8 cellular contexts compared by ENCODE assay signal in the genomic region with DNA sequence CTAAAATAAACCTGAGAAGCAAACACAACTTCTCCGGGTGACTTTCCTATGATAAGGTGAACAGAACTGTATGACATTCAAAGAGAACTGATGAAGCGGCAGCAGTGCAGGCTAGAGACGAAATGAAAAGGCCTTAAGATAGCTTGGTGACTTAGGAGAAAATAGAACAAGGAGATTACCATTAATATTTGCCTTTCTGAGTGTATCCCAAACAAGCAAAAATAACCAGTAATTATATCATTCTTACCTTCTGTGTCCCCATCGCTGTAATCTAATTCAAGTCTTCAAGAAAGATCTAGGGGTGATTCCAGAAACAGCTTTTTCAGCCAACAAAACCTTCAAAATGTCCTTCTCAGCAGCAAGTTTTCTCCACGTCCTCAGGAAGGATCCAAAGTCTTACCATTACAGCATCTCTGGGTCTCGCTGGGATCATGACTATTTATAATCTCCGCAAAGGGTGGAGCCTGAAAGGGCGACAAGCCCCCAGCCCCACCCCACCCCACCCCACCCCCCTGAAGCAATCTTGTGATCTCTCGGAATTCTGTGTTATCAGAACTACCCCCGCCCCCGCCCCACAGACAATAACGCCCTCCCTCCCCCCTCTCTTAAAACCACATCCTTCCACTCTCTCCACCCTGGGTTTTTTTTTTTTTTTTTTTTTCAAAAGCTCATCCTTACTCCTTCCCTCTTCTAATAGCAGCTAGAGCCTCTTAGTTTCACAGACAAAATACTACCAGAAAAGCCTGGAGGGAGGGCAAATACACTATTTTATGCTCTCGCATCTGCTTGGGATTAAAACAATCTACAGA. TPM values are rescaled to one million over a fixed set of nuclear protein-coding genes. Genes with fewer than 3 reads are reported as not detected.
DNase-seq lines count a peak whose midpoint lies in the region; ATAC-seq and TF ChIP-seq lines count a peak whose summit lies in the region.

Gene SLC2A3, minus strand, starts transcription at position 415 of the 809 bp plus-strand sequence. Its CDS starts 153 bp downstream, at position 262.

- H3K4me3 ChIP-seq in BLaER1 treated with 17β-estradiol and CSF1 and Interleukin-3, amounts not matched to agents 10 nM and 100 nM: peak within 1 kb of the TSS; percentile 80 to 99 (median 96)
- peak within 1 kb of the TSS; percentile 82 for H3K4me3 ChIP-seq in ectodermal cell (ENCODE audit: insufficient read depth, low read depth, low read length)
- H3K4me3 ChIP-seq in lower leg skin (ENCODE audit: low read depth, poor library complexity, severe bottlenecking): peak within 1 kb of the TSS; percentile 13

- H3K4me1 Mint-ChIP-seq in activated CD4-positive, alpha-beta memory T cell treated with anti-CD3 and anti-CD28 coated beads, Interleukin-2, amount 10 ng/mL, durations not matched to agents 7 days and 5 days: peaks cover 20% of the 10 kb centered on the region

- ATAC-seq in GM21619 (IDR thresholded peaks at IDR 0.05; ENCODE audit: unreplicated experiment): peak; percentile 41

- POLR2A ChIA-PET in activated CD4-positive, alpha-beta memory T cell treated with anti-CD3 and anti-CD28 coated beads, Interleukin-2, amount 10 ng/mL, durations not matched to agents 7 days and 5 days (lab: Charles Lee): interaction anchor here (0.7 to 13.3 kb wide), 16 partner anchors 10 to 1063 kb away, joined by 3 to 819 read pairs (median 4); partner anchors contain the start of genes FOXJ2 and SPSB2

- H4K20me1 ChIP-seq in BLaER1 treated with 17β-estradiol and CSF1 and Interleukin-3, amounts not matched to agents 10 nM and 100 nM: peaks cover 47 to 50% (median 49%) of the 10 kb centered on the region in 11 experiments

- peaks cover 11% of the 10 kb centered on the region for H3K36me3 Mint-ChIP-seq in activated CD4-positive, alpha-beta memory T cell treated with anti-CD3 and anti-CD28 coated beads, Interleukin-2, amount 10 ng/mL, durations not matched to agents 7 days and 5 days (ENCODE audit: low read depth)

- WGBS in ectodermal cell, 2 experiments: 0 to 2% methylated on average over 10 to 11 of the region's 13 CpGs
- whole genome bisulfite sequencing in lower leg skin, 2 donors: 5 to 11% methylated on average over 12 to 13 of the region's 13 CpGs

- no peaks in the 10 kb centered on the region for H3K27me3 ChIP-seq in BLaER1 treated with 17β-estradiol and CSF1 and Interleukin-3, amounts not matched to agents 10 nM and 100 nM
- H3K27me3 ChIP-seq in ectodermal cell (ENCODE audit: control insufficient read depth, insufficient read depth, low read length, poor library complexity, severe bottlenecking): no peaks in the 10 kb centered on the region

- H3K4me2 ChIP-seq in BLaER1 treated with 17β-estradiol and CSF1 and Interleukin-3, amounts not matched to agents 10 nM and 100 nM: peak within 1 kb of the TSS; percentile 77 to 93 (median 89)

- peaks cover 0 to 10% (median 0%) of the 10 kb centered on the region in 11 experiments; a peak in 3 of 22 replicates for H3K9me3 ChIP-seq in BLaER1 treated with 17β-estradiol and CSF1 and Interleukin-3, amounts not matched to agents 10 nM and 100 nM (replicated peaks in 1 of 11)
- H3K9me3 ChIP-seq in ectodermal cell (ENCODE audit: control insufficient read depth, low read length): no peaks in the 10 kb centered on the region

- CTCF ChIA-PET in activated CD4-positive, alpha-beta memory T cell treated with anti-CD3 and anti-CD28 coated beads, Interleukin-2, amount 10 ng/mL, durations not matched to agents 7 days and 5 days (lab: Charles Lee): interaction anchor here (0.9 to 11.1 kb wide), 7 partner anchors 10 to 91 kb away, joined by 3 to 346 read pairs (median 23); no protein-coding TSS in a partner anchor

- peaks cover 35 to 57% (median 50%) of the 10 kb centered on the region in 10 experiments for H3K4me1 ChIP-seq in BLaER1 treated with 17β-estradiol and CSF1 and Interleukin-3, amounts not matched to agents 10 nM and 100 nM
- peaks cover 20% of the 10 kb centered on the region for H3K4me1 ChIP-seq in ectodermal cell (ENCODE audit: control insufficient read depth, insufficient read depth, low read length)

- peak in 1 of 2 donors; percentile 72 for TF ChIP-seq POLR2A in lower leg skin (IDR thresholded peaks at IDR 0.05)

- H3K9ac ChIP-seq in BLaER1 treated with 17β-estradiol and CSF1 and Interleukin-3, amounts not matched to agents 10 nM and 100 nM: peak within 1 kb of the TSS; percentile 90 to 99 (median 95)

- H3K36me3 ChIP-seq in BLaER1 treated with 17β-estradiol and CSF1 and Interleukin-3, amounts not matched to agents 10 nM and 100 nM: peaks cover 39 to 48% (median 44%) of the 10 kb centered on the region in 11 experiments
- H3K36me3 ChIP-seq in ectodermal cell (ENCODE audit: control insufficient read depth, insufficient read depth, low read length): peaks cover 21% of the 10 kb centered on the region

- no peak within 1 kb of the TSS for H3K4me3 Mint-ChIP-seq in activated CD4-positive, alpha-beta memory T cell treated with anti-CD3 and anti-CD28 coated beads, Interleukin-2, amount 10 ng/mL, durations not matched to agents 7 days and 5 days

- DNase-seq in NCI-H526 (lab: John Stamatoyannopoulos, UW) (peak; percentile 5 to 44), lower leg skin (ENCODE audit: low spot score in 2 of 2) (peak; percentile 78 to 90), OCI-M2 (lab: John Stamatoyannopoulos, UW; ENCODE audit: unreplicated experiment) (no peak)
- DNase-seq in activated CD4-positive, alpha-beta memory T cell treated with anti-CD3 and anti-CD28 coated beads, Interleukin-2, amount 10 ng/mL, durations not matched to agents 7 days and 5 days: peak; percentile 89
- peak; percentile 62 for DNase-seq in stimulated activated CD4-positive, alpha-beta T cell treated with anti-CD3 and anti-CD28 coated beads, Interleukin-4, amount 100 ng/mL, for 1 hour

- H3K27ac ChIP-seq in BLaER1 treated with 17β-estradiol and CSF1 and Interleukin-3, amounts not matched to agents 10 nM and 100 nM: peak within 1 kb of the TSS; percentile 90 to 97 (median 96)
- H3K27ac ChIP-seq in ectodermal cell (ENCODE audit: insufficient read depth, low read depth, low read length, poor library complexity, severe bottlenecking): no peak within 1 kb of the TSS

- H3K27ac Mint-ChIP-seq in activated CD4-positive, alpha-beta memory T cell treated with anti-CD3 and anti-CD28 coated beads, Interleukin-2, amount 10 ng/mL, durations not matched to agents 7 days and 5 days: no peak within 1 kb of the TSS

- TF ChIP-seq CTCF in lower leg skin (IDR thresholded peaks at IDR 0.05): no peak

- no peaks in the 10 kb centered on the region for H3K9me3 Mint-ChIP-seq in activated CD4-positive, alpha-beta memory T cell treated with anti-CD3 and anti-CD28 coated beads, Interleukin-2, amount 10 ng/mL, durations not matched to agents 7 days and 5 days

- H3K27me3 Mint-ChIP-seq in activated CD4-positive, alpha-beta memory T cell treated with anti-CD3 and anti-CD28 coated beads, Interleukin-2, amount 10 ng/mL, durations not matched to agents 7 days and 5 days: no peaks in the 10 kb centered on the region

- intact Hi-C loops in lower leg skin (cut with DNase I; ENCODE audit: low total_unique reads): loop anchor here (10.0 kb wide), 1 partner anchor 59 kb away; no protein-coding TSS in a partner anchor

RNA-seq across cellular contexts. Expression of gene SLC2A3, which starts in this region (rescaled TPM):
- total RNA-seq in activated CD4-positive, alpha-beta memory T cell treated with anti-CD3 and anti-CD28 coated beads, Interleukin-2, amount 10 ng/mL, durations not matched to agents 7 days and 5 days: 100 to 1,000 TPM; 659 to 664 TPM
- polyA plus RNA-seq in ectodermal cell (2013, experiment 1 of 4): 728 TPM
- 525 TPM for polyA plus RNA-seq in ectodermal cell (2013, experiment 2 of 4)
- 297 TPM for polyA plus RNA-seq in ectodermal cell (2013, experiment 3 of 4)
- polyA plus RNA-seq in ectodermal cell (2013, experiment 4 of 4): 325 TPM
- 10 to 100 TPM in 2 of 4 donors, 1 to 10 TPM in 2; 6.8 to 38.7 (median 11.3) TPM for total RNA-seq in lower leg skin

Comparison
In these comparisons a context has a peak if more than half of its experiments do, and no peak if none do; other contexts are left out.
1. RNA of gene SLC2A3 (total RNA-seq): 659 to 664 TPM in activated CD4-positive, alpha-beta memory T cell treated with anti-CD3 and anti-CD28 coated beads, Interleukin-2, amount 10 ng/mL, durations not matched to agents 7 days and 5 days; 6.8 to 38.7 TPM in lower leg skin; every median in the first group is over 10 times any median in the second.
2. H3K4me3 ChIP-seq: peak in every context shown above with its lines; median percentile 96 in BLaER1 treated with 17β-estradiol and CSF1 and Interleukin-3, amounts not matched to agents 10 nM and 100 nM; 82 in ectodermal cell; 13 in lower leg skin.